ENCODE assay signal across 12 cellular contexts in the genomic region with DNA sequence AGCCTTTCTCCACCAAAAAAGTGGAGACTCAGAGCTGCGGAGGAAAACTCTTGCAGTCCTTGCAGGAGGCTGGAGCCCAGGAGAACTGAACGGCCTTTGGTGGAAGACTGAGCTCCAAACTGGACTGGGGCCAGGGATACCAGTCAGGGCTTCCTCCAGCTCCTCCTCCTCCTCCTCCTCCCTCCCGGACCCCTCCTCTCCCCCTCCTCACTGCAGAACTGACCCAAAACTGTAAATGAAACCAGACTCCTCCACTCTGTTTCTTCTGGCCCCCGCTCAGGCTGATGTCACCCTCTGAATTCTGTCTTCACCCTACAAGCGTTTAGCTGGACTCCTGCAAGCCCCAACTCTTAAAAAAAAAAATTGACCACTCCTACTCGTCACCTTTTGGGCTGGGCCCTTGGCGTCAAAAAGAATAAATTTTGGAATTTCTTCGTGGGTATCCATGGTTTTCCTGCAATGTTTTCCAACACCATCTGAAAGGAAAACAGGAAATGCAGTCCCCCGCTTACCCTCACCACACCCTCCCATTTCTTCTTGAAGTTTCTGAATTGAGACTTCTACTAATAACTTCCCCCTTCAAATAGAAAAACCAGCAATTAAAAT. TPM values are rescaled to one million over a fixed set of nuclear protein-coding genes. Genes with fewer than 3 reads are reported as not detected.
DNase-seq lines count a peak whose midpoint lies in the region; ATAC-seq and TF ChIP-seq lines count a peak whose summit lies in the region.
"Had no signal": no experiment of that assay in that cellular context is flagged by ENCODE, and none has a peak within 500 bp of the region (broad histone marks: within the 10 kb centered on the region; RNA-seq: fewer than 3 reads in every experiment).

A gene with protein sequence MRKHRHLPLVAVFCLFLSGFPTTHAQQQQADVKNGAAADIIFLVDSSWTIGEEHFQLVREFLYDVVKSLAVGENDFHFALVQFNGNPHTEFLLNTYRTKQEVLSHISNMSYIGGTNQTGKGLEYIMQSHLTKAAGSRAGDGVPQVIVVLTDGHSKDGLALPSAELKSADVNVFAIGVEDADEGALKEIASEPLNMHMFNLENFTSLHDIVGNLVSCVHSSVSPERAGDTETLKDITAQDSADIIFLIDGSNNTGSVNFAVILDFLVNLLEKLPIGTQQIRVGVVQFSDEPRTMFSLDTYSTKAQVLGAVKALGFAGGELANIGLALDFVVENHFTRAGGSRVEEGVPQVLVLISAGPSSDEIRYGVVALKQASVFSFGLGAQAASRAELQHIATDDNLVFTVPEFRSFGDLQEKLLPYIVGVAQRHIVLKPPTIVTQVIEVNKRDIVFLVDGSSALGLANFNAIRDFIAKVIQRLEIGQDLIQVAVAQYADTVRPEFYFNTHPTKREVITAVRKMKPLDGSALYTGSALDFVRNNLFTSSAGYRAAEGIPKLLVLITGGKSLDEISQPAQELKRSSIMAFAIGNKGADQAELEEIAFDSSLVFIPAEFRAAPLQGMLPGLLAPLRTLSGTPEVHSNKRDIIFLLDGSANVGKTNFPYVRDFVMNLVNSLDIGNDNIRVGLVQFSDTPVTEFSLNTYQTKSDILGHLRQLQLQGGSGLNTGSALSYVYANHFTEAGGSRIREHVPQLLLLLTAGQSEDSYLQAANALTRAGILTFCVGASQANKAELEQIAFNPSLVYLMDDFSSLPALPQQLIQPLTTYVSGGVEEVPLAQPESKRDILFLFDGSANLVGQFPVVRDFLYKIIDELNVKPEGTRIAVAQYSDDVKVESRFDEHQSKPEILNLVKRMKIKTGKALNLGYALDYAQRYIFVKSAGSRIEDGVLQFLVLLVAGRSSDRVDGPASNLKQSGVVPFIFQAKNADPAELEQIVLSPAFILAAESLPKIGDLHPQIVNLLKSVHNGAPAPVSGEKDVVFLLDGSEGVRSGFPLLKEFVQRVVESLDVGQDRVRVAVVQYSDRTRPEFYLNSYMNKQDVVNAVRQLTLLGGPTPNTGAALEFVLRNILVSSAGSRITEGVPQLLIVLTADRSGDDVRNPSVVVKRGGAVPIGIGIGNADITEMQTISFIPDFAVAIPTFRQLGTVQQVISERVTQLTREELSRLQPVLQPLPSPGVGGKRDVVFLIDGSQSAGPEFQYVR (N-terminal part only) (minus strand): TSS at position 109 of the 606 bp plus-strand sequence. CDS start 17,347 bp downstream, outside the sequence.

- H3K9me3 ChIP-seq in lower lobe of right lung (no peaks in the 10 kb centered on the region), suprapubic skin (no peaks in the 10 kb centered on the region)

- H3K4me1 ChIP-seq in lower lobe of right lung (no peaks in the 10 kb centered on the region), suprapubic skin (peaks cover 4% of the 10 kb centered on the region)

- no peaks in the 10 kb centered on the region for H3K27me3 ChIP-seq in lower lobe of right lung (ENCODE audit: low read depth)
- no peaks in the 10 kb centered on the region for H3K27me3 ChIP-seq in suprapubic skin

- H3K4me3 ChIP-seq in lower lobe of right lung (peak within 1 kb of the TSS; percentile 56), suprapubic skin (peak within 1 kb of the TSS; percentile 49)

- no peak for TF ChIP-seq CTCF in lower lobe of right lung (IDR thresholded peaks at IDR 0.05)
- TF ChIP-seq CTCF in suprapubic skin (IDR thresholded peaks at IDR 0.05) = no peak

- intact Hi-C loops in lower lobe of right lung (cut with DNase I) = no loop called here

- ATAC-seq in lower lobe of right lung (peak; percentile 39 to 58), GM19452 (IDR thresholded peaks at IDR 0.05; ENCODE audit: unreplicated experiment) (no peak)
- ATAC-seq: activated CD8-positive, alpha-beta T cell treated with anti-CD3 and anti-CD28 coated beads for 36 hours had no signal

- H3K36me3 ChIP-seq in lower lobe of right lung (no peaks in the 10 kb centered on the region), suprapubic skin (no peaks in the 10 kb centered on the region)

- peak in 1 of 2 donors; percentile 49 for TF ChIP-seq POLR2A in suprapubic skin (IDR thresholded peaks at IDR 0.05)

- H3K27ac ChIP-seq in lower lobe of right lung = peak within 1 kb of the TSS; percentile 73
- H3K27ac ChIP-seq in suprapubic skin = peak within 1 kb of the TSS; percentile 80
- H3K27ac ChIP-seq: epithelial cell of prostate had no signal

- WGBS in suprapubic skin = 42% methylated on average over 8 of the region's 9 CpGs

- peak; percentile 89 for DNase-seq in HT1080 (ENCODE audit: low read depth)
- no peak for DNase-seq in dermis blood vessel endothelial cell
- no peak for DNase-seq in lower lobe of right lung
- peak; percentile 85 for DNase-seq in suprapubic skin (ENCODE audit: low spot score in 2 of 2)
- DNase-seq in stimulated activated naive CD4-positive, alpha-beta T cell (lab: John Stamatoyannopoulos, UW) = no peak
- no peak for DNase-seq in NCI-H345 treated with DMSO at 0.1 percent for 48 hours (lab: John Stamatoyannopoulos, UW; ENCODE audit: unreplicated experiment)
- DNase-seq in activated CD4-positive, CD25-positive, alpha-beta regulatory T cell (lab: John Stamatoyannopoulos, UW) = no peak
- DNase-seq: activated CD8-positive, alpha-beta T cell treated with anti-CD3 and anti-CD28 coated beads for 36 hours; H7 had no signal

- TF ChIP-seq EP300 in suprapubic skin (IDR thresholded peaks at IDR 0.05) = no peak

RNA-seq across cellular contexts. Expression of the gene that starts here (rescaled TPM):
- total RNA-seq in HT1080 (2014; rRNA removed; shearing (Covaris generic)) = 251 and 254 TPM in 2 replicates
- polyA plus RNA-seq in HT1080 (2015; cell fraction: cytosol; rRNA removed) = 106 and 122 TPM in 2 replicates
- 1,736 and 1,844 TPM in 2 replicates for polyA plus RNA-seq in HT1080 (2015; cell fraction: nucleus; rRNA removed)
- total RNA-seq in dermis blood vessel endothelial cell (6.3 and 14.6 TPM in 2 replicates), lower lobe of right lung (114 TPM), suprapubic skin (10 to 100 TPM; 50.1 to 79.2 (median 66.3) TPM)
- polyA plus RNA-seq: IgD-negative memory B cell had no signal

Comparison
In these comparisons a context has a peak if more than half of its experiments do, and no peak if none do; other contexts are left out.
1. DNase-seq: peak in HT1080 (single experiment) and suprapubic skin (2 of 2); none in dermis blood vessel endothelial cell (single experiment), lower lobe of right lung (single experiment), stimulated activated naive CD4-positive, alpha-beta T cell (0 of 6), NCI-H345 treated with DMSO at 0.1 percent for 48 hours (single experiment) and activated CD4-positive, CD25-positive, alpha-beta regulatory T cell (0 of 4).